Comparison of ENCODE assay signal across 18 cellular contexts in the genomic region with DNA sequence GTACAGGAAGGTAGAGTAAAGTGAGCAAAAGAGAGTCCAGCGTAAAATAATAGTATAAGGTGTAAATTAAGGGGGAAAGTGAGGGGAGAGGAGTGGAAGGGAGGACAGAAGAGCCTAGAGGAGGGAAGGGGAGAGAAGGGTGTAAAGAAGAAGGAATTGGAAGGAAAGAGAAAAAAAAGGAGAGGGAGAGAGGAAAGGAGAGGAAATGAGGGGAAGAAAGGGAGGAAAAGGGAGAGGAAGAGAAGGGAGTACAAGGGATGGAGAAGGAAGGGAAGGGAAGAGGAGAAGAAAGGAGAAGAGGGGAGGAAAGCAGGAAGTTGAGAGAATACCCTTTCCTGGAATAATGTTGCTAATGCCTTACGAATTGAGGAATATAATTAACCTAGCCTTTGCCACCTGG. TPM values are rescaled to one million over a fixed set of nuclear protein-coding genes. Genes with fewer than 3 reads are reported as not detected.
DNase-seq lines count a peak whose midpoint lies in the region; ATAC-seq, FAIRE-seq and TF ChIP-seq lines count a peak whose summit lies in the region.
"Had no signal": no experiment of that assay in that cellular context is flagged by ENCODE, and none has a peak within 500 bp of the region (broad histone marks: within the 10 kb centered on the region; RNA-seq: fewer than 3 reads in every experiment).

No MANE protein-coding gene starts in this region.

- H4K20me1 ChIP-seq in HCT116 (ENCODE audit: insufficient read depth), result no peaks in the 10 kb centered on the region
- no peaks in the 10 kb centered on the region for H4K20me1 ChIP-seq in endothelial cell of umbilical vein (replicated peaks; ENCODE audit: control insufficient read depth, extremely low read depth, insufficient read depth, low read length)

- FAIRE-seq in endothelial cell of umbilical vein (lab: Jason Lieb, UNC), result no peak
- FAIRE-seq in GM12892 (lab: Jason Lieb, UNC), result no peak
- FAIRE-seq: GM12891, H54 had no signal

- POLR2A ChIA-PET in HCT116 (lab: Charles Lee), result no interaction called here
- POLR2A ChIA-PET in WTC11 (lab: Charles Lee), result no interaction called here
- POLR2A ChIA-PET in endothelial cell of umbilical vein (lab: Charles Lee), result no interaction called here
- POLR2A ChIA-PET in activated CD4-positive, alpha-beta memory T cell treated with anti-CD3 and anti-CD28 coated beads, Interleukin-2, amount 10 ng/mL, durations not matched to agents 7 days and 5 days (lab: Charles Lee), result no interaction called here

- RAD21 ChIA-PET in HCT116 (lab: Charles Lee; ENCODE audit: low non-redundant PET in 1 of 2, low total read pairs in 2 of 2, uncharacterized antibody in 2 of 2, unreplicated experiment in 2 of 2), result no interaction called here

- H3K9me3 Mint-ChIP-seq in WTC11, result no peaks in the 10 kb centered on the region
- H3K9me3 Mint-ChIP-seq in activated CD4-positive, alpha-beta memory T cell treated with anti-CD3 and anti-CD28 coated beads, Interleukin-2, amount 10 ng/mL, durations not matched to agents 7 days and 5 days, result no peaks in the 10 kb centered on the region
- H3K9me3 Mint-ChIP-seq: CD8-positive, alpha-beta T cell had no signal

- peak overlapping the region; percentile 31 for H2AFZ ChIP-seq in HCT116 (ENCODE audit: low read depth, low read length, poor library complexity, severe bottlenecking)
- peak overlapping the region; percentile 22 for H2AFZ ChIP-seq in endothelial cell of umbilical vein (ENCODE audit: low read depth, low read length)

- H3K27me3 Mint-ChIP-seq in WTC11 (ENCODE audit: low read depth), result peaks cover 9% of the 10 kb centered on the region
- peaks cover 29% of the 10 kb centered on the region for H3K27me3 Mint-ChIP-seq in activated CD4-positive, alpha-beta memory T cell treated with anti-CD3 and anti-CD28 coated beads, Interleukin-2, amount 10 ng/mL, durations not matched to agents 7 days and 5 days

- H3K27ac ChIP-seq in HCT116 (ENCODE audit: low read depth, low read length) (no peak overlapping the region), endothelial cell of umbilical vein (ENCODE audit: insufficient read depth, low read depth, low read length) (no peak overlapping the region)

- TF ChIP-seq POLR2A in HCT116 (IDR thresholded peaks at IDR 0.05; ENCODE audit: borderline replicate concordance, extremely low read depth, insufficient read depth, insufficient read length) (no peak), endothelial cell of umbilical vein (IDR thresholded peaks at IDR 0.05; ENCODE audit: low read depth, low read length) (no peak), GM12892 (IDR thresholded peaks at IDR 0.05; ENCODE audit: low read depth, low read length) (no peak)

- no peaks in the 10 kb centered on the region for H3K36me3 Mint-ChIP-seq in WTC11
- H3K36me3 Mint-ChIP-seq in activated CD4-positive, alpha-beta memory T cell treated with anti-CD3 and anti-CD28 coated beads, Interleukin-2, amount 10 ng/mL, durations not matched to agents 7 days and 5 days (ENCODE audit: low read depth), result no peaks in the 10 kb centered on the region
- H3K36me3 Mint-ChIP-seq: CD4-positive, CD25-positive, alpha-beta regulatory T cell; CD8-positive, alpha-beta T cell had no signal

- CTCF ChIA-PET in HCT116 (lab: Charles Lee) (no interaction called here), WTC11 (lab: Charles Lee) (interaction anchor here (3.2 kb wide), 1 partner anchor 440 kb away, joined by 12 read pairs; no protein-coding TSS in a partner anchor), endothelial cell of umbilical vein (lab: Charles Lee) (no interaction called here)
- CTCF ChIA-PET in activated CD4-positive, alpha-beta memory T cell treated with anti-CD3 and anti-CD28 coated beads, Interleukin-2, amount 10 ng/mL, durations not matched to agents 7 days and 5 days (lab: Charles Lee), result no interaction called here

- H3K4me1 Mint-ChIP-seq in WTC11, result peaks cover 14% of the 10 kb centered on the region
- peaks cover 24% of the 10 kb centered on the region for H3K4me1 Mint-ChIP-seq in activated CD4-positive, alpha-beta memory T cell treated with anti-CD3 and anti-CD28 coated beads, Interleukin-2, amount 10 ng/mL, durations not matched to agents 7 days and 5 days

- H3K36me3 ChIP-seq in HCT116 (ENCODE audit: control insufficient read depth in 1 of 2, insufficient read depth in 2 of 2, low read length in 2 of 2) (no peaks in the 10 kb centered on the region), endothelial cell of umbilical vein (ENCODE audit: control insufficient read depth in 2 of 2, extremely low read depth in 1 of 2, insufficient read depth in 2 of 2, low read length in 2 of 2) (no peaks in the 10 kb centered on the region)
- H3K36me3 ChIP-seq: HAP-1 had no signal

- TF ChIP-seq CTCF in HCT116 (IDR thresholded peaks at IDR 0.05 in 2 of 3, conservative IDR thresholded peaks at IDR 0.05 in 1 of 3; ENCODE audit: borderline replicate concordance in 1 of 3, insufficient read depth in 1 of 3, low read depth in 2 of 3, low read length in 2 of 3) (no peak), WTC11 (IDR thresholded peaks at IDR 0.05) (no peak), endothelial cell of umbilical vein (IDR thresholded peaks at IDR 0.05; ENCODE audit: extremely low read depth in 1 of 2, insufficient read depth in 1 of 2, low read depth in 1 of 2, low read length in 2 of 2) (no peak)

- H3K27me3 ChIP-seq in HCT116 (ENCODE audit: insufficient read depth, low read length) (no peaks in the 10 kb centered on the region), endothelial cell of umbilical vein (ENCODE audit: control insufficient read depth in 2 of 2, insufficient read depth in 2 of 2, low read length in 2 of 2) (no peaks in the 10 kb centered on the region)

- H3K9me3 ChIP-seq in HCT116 (ENCODE audit: control insufficient read depth in 1 of 2, insufficient read depth in 1 of 2, low read depth in 1 of 2, low read length in 2 of 2) (no peaks in the 10 kb centered on the region), endothelial cell of umbilical vein (replicated peaks; ENCODE audit: control insufficient read depth, insufficient read depth, low read length) (no peaks in the 10 kb centered on the region)
- H3K9me3 ChIP-seq: Caco-2, HAP-1 had no signal

- no peak for DNase-seq in HCT116 (ENCODE audit: low read depth, low spot score)
- DNase-seq in WTC11 (ENCODE audit: low spot score), result no peak
- no peak for DNase-seq in endothelial cell of umbilical vein (ENCODE audit: low read depth, low spot score)
- no peak for DNase-seq in activated CD4-positive, alpha-beta memory T cell treated with anti-CD3 and anti-CD28 coated beads, Interleukin-2, amount 10 ng/mL, durations not matched to agents 7 days and 5 days
- DNase-seq in GM12892 (ENCODE audit: insufficient read length), result no peak
- no peak for DNase-seq in HCEC 1CT
- DNase-seq: C1 segment of cervical spinal cord; Caco-2; CD4-positive, CD25-positive, alpha-beta regulatory T cell; CD8-positive, alpha-beta T cell; DMS153; DND-41; GF-D8; GOT3; HFFc6 had no signal

- H3K9me2 ChIP-seq in HCT116 (ENCODE audit: insufficient read depth), result no peaks in the 10 kb centered on the region

- H3K4me1 ChIP-seq in HCT116 (ENCODE audit: control insufficient read depth in 1 of 2, insufficient read depth in 2 of 2, low read length in 2 of 2) (peaks cover 11 to 15% of the 10 kb centered on the region in 2 experiments; a peak in 3 of 4 replicates), endothelial cell of umbilical vein (ENCODE audit: control insufficient read depth, extremely low read depth, insufficient read depth, low read length) (peaks cover 9% of the 10 kb centered on the region)

- H3K4me3 Mint-ChIP-seq in WTC11, result no peak overlapping the region
- H3K4me3 Mint-ChIP-seq in activated CD4-positive, alpha-beta memory T cell treated with anti-CD3 and anti-CD28 coated beads, Interleukin-2, amount 10 ng/mL, durations not matched to agents 7 days and 5 days, result no peak overlapping the region
- H3K4me3 Mint-ChIP-seq: CD8-positive, alpha-beta T cell; HFFc6 had no signal

- ATAC-seq in HCT116 (no peak), WTC11 (no peak)
- ATAC-seq: CD8-positive, alpha-beta T cell had no signal

- BruUV-seq in HCT116 (replicated peaks; lab: Mats Ljungman, UMichigan) (no TSS peak), endothelial cell of umbilical vein (replicated peaks; lab: Mats Ljungman, UMichigan) (no TSS peak)

- H3K4me2 ChIP-seq in HCT116 (ENCODE audit: low read length) (no peak overlapping the region), endothelial cell of umbilical vein (ENCODE audit: insufficient read depth, low read length) (no peak overlapping the region)

- no peak overlapping the region for H3K9ac ChIP-seq in HCT116 (ENCODE audit: low read length)
- no peak overlapping the region for H3K9ac ChIP-seq in endothelial cell of umbilical vein (replicated peaks; ENCODE audit: extremely low read depth, insufficient read depth, low read length)

- TF ChIP-seq RAD21 in HCT116 (IDR thresholded peaks at IDR 0.05; ENCODE audit: low read depth), result no peak

- dilution Hi-C loops in endothelial cell of umbilical vein (cut with MboI; ENCODE audit: extremely low pct_ligation_motif_present, low sequenced_read_pairs), result no loop called here

- H3K27ac Mint-ChIP-seq in WTC11, result no peak overlapping the region
- H3K27ac Mint-ChIP-seq in activated CD4-positive, alpha-beta memory T cell treated with anti-CD3 and anti-CD28 coated beads, Interleukin-2, amount 10 ng/mL, durations not matched to agents 7 days and 5 days, result no peak overlapping the region
- H3K27ac Mint-ChIP-seq: CD4-positive, CD25-positive, alpha-beta regulatory T cell; CD8-positive, alpha-beta T cell; HFFc6 had no signal

- intact Hi-C loops in HCT116 (cut with micrococcal nuclease) (loop anchor here (5.0 kb wide), 2 partner anchors 1096 to 1271 kb away; no protein-coding TSS in a partner anchor), endothelial cell of umbilical vein (cut with micrococcal nuclease) (loop anchor here (10.0 kb wide), 1 partner anchor 1543 kb away; no protein-coding TSS in a partner anchor)

- H3K79me2 ChIP-seq in HCT116 (ENCODE audit: insufficient read depth, low read length), result no peaks in the 10 kb centered on the region
- peaks cover 11% of the 10 kb centered on the region for H3K79me2 ChIP-seq in endothelial cell of umbilical vein (ENCODE audit: control insufficient read depth, insufficient read depth, low read length)

- no peaks in the 10 kb centered on the region for H3K9me1 ChIP-seq in endothelial cell of umbilical vein (replicated peaks; ENCODE audit: control insufficient read depth, extremely low read depth, insufficient read depth, low read length)

- H3K4me3 ChIP-seq in HCT116 (replicated peaks in 1 of 2; ENCODE audit: low read depth in 1 of 2, low read length in 2 of 2), result no peak overlapping the region
- H3K4me3 ChIP-seq in endothelial cell of umbilical vein (replicated peaks in 1 of 3; ENCODE audit: insufficient read depth in 1 of 3, low read depth in 1 of 3, low read length in 3 of 3), result no peak overlapping the region
- H3K4me3 ChIP-seq: HAP-1 had no signal

RNA-seq across cellular contexts. Expression of a gene that starts 3.3 kb away (rescaled TPM):
- total RNA-seq in HCT116 (2021; ENCODE audit: unreplicated experiment) (0.71 TPM), WTC11 (2021) (6.6 to 10.5 TPM (median 6.8 TPM) in 3 replicates), endothelial cell of umbilical vein (33.2 and 39.1 TPM in 2 replicates)
- polyA plus RNA-seq in HCT116 (2012), result 0.39 and 0.62 TPM in 2 replicates
- polyA plus RNA-seq in endothelial cell of umbilical vein, result 15.1 and 16.4 TPM in 2 replicates
- polyA plus RNA-seq in endothelial cell of umbilical vein (2011; cell fraction: cytosol; rRNA removed), result 11.6 and 13.2 TPM in 2 replicates
- polyA plus RNA-seq in endothelial cell of umbilical vein (2011; cell fraction: nucleus; rRNA removed), result 38.3 and 39.3 TPM in 2 replicates
- polyA plus RNA-seq in endothelial cell of umbilical vein (2012), result 12.7 and 16.1 TPM in 2 replicates
- polyA minus RNA-seq in endothelial cell of umbilical vein, result 206 and 222 TPM in 2 replicates
- 0.41 TPM for polyA minus RNA-seq in endothelial cell of umbilical vein (2011; cell fraction: cytosol; rRNA and poly(A)+ RNA removed)
- 229 and 337 TPM in 2 replicates for polyA minus RNA-seq in endothelial cell of umbilical vein (2011; cell fraction: nucleus; rRNA and poly(A)+ RNA removed)
- total RNA-seq in activated CD4-positive, alpha-beta memory T cell treated with anti-CD3 and anti-CD28 coated beads, Interleukin-2, amount 10 ng/mL, durations not matched to agents 7 days and 5 days, result not detected
- polyA plus RNA-seq in GM12892 (2012; ENCODE audit: missing spikeins), result not detected
- total RNA-seq: CD8-positive, alpha-beta T cell had no signal
- polyA plus RNA-seq: CD4-positive, CD25-positive, alpha-beta regulatory T cell had no signal
